2 cellular contexts compared by ENCODE assay signal in the genomic region with DNA sequence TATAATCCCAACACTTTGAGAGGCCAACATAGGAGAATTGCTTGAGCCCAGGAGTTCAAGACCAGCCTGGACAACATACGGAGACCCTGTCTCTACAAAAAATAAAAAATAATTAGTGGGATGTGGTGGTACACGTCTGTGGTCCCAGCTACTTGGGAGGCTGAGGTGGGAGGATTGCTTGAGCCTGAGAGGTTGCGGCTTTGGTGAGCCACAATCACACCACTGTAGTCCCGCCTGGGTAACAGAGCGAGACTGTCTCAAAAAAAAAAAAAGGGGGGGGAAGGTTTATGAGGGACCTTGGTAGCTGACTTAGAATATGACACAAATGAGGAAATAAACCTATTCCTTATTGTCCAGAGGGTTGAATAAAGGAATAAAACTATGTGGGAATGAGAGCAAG.
A peak's percentile ranks its signal among the peaks of the same experiment; 100 is the strongest.
TF ChIP-seq lines count a peak whose summit lies in the region.

No MANE protein-coding gene starts in this region.

TF ChIP-seq in HCT116, 20 proteins besides CTCF, POLR2A, EP300 and RAD21:
- no peak for TF ChIP-seq SIN3A (IDR thresholded peaks at IDR 0.05; ENCODE audit: low read depth)
- TF ChIP-seq, protein P1, sequence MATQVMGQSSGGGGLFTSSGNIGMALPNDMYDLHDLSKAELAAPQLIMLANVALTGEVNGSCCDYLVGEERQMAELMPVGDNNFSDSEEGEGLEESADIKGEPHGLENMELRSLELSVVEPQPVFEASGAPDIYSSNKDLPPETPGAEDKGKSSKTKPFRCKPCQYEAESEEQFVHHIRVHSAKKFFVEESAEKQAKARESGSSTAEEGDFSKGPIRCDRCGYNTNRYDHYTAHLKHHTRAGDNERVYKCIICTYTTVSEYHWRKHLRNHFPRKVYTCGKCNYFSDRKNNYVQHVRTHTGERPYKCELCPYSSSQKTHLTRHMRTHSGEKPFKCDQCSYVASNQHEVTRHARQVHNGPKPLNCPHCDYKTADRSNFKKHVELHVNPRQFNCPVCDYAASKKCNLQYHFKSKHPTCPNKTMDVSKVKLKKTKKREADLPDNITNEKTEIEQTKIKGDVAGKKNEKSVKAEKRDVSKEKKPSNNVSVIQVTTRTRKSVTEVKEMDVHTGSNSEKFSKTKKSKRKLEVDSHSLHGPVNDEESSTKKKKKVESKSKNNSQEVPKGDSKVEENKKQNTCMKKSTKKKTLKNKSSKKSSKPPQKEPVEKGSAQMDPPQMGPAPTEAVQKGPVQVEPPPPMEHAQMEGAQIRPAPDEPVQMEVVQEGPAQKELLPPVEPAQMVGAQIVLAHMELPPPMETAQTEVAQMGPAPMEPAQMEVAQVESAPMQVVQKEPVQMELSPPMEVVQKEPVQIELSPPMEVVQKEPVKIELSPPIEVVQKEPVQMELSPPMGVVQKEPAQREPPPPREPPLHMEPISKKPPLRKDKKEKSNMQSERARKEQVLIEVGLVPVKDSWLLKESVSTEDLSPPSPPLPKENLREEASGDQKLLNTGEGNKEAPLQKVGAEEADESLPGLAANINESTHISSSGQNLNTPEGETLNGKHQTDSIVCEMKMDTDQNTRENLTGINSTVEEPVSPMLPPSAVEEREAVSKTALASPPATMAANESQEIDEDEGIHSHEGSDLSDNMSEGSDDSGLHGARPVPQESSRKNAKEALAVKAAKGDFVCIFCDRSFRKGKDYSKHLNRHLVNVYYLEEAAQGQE (IDR thresholded peaks at IDR 0.05; ENCODE audit: low read depth), result no peak
- TF ChIP-seq CEBPB (IDR thresholded peaks at IDR 0.05; ENCODE audit: low read depth), result no peak
- TF ChIP-seq FOSL1 (IDR thresholded peaks at IDR 0.05; ENCODE audit: low read depth), result no peak
TF ChIP-seq in HCT116: peak in this region for 0.

TF ChIP-seq in GM12878, 131 proteins besides CTCF, POLR2A, EP300 and RAD21 (continues in another document):
- TF ChIP-seq EGR1 (IDR thresholded peaks at IDR 0.05; ENCODE audit: borderline replicate concordance in 1 of 2, low read depth in 2 of 2, low read length in 2 of 2) (no peak), SUPT20H (IDR thresholded peaks at IDR 0.05; ENCODE audit: borderline replicate concordance, control insufficient read depth, low read depth, low read length) (no peak), CEBPB (IDR thresholded peaks at IDR 0.05; ENCODE audit: borderline replicate concordance in 1 of 2, low read depth in 2 of 2, low read length in 2 of 2) (no peak), DPF2 (IDR thresholded peaks at IDR 0.05) (peak; percentile 46; the same call in 1 of the 2 replicates), RAD51 (IDR thresholded peaks at IDR 0.05) (no peak), NFIC (IDR thresholded peaks at IDR 0.05; ENCODE audit: low read depth, low read length) (peak; percentile 68), IKZF2 (IDR thresholded peaks at IDR 0.05) (peak; percentile 84 to 87), CREM (IDR thresholded peaks at IDR 0.05; ENCODE audit: low read depth) (0 out of 2 replicates have a peak, but pooled peaks have one; percentile 28), ZNF384 (IDR thresholded peaks at IDR 0.05; ENCODE audit: borderline replicate concordance, low read depth, low read length) (peak; percentile 76; the same call in 1 of the 2 replicates), BHLHE40 (IDR thresholded peaks at IDR 0.05; ENCODE audit: borderline replicate concordance in 1 of 2, low read depth in 2 of 2, low read length in 1 of 2) (peak; percentile 62 to 66; a peak in 2 of 4 replicates), ZSCAN29 (IDR thresholded peaks at IDR 0.05) (no peak), YBX1 (IDR thresholded peaks at IDR 0.05) (no peak), ATF7 (IDR thresholded peaks at IDR 0.05; ENCODE audit: low read depth) (peak; percentile 60), MEF2B (IDR thresholded peaks at IDR 0.05; ENCODE audit: partially characterized antibody, poor library complexity, severe bottlenecking) (peak; percentile 15), SMARCA5 (IDR thresholded peaks at IDR 0.05) (no peak), CBX5 (IDR thresholded peaks at IDR 0.05; ENCODE audit: low read depth) (peak; percentile 30; the same call in 1 of the 2 replicates), MTA2 (IDR thresholded peaks at IDR 0.05; ENCODE audit: low read depth) (peak; percentile 80), IKZF1 (conservative IDR thresholded peaks at IDR 0.05) (no peak; the same call in none of the 2 replicates), JUNB (IDR thresholded peaks at IDR 0.05) (no peak), TCF3 (IDR thresholded peaks at IDR 0.05; ENCODE audit: borderline replicate concordance, insufficient read depth, low read depth, low read length) (no peak), NBN (IDR thresholded peaks at IDR 0.05) (peak; percentile 63; the same call in 1 of the 2 replicates), STAT1 (conservative IDR thresholded peaks at IDR 0.05) (no peak), RBBP5 (conservative IDR thresholded peaks at IDR 0.05) (no peak), SMAD5 (IDR thresholded peaks at IDR 0.05; ENCODE audit: low read depth) (no peak), SMAD1 (IDR thresholded peaks at IDR 0.05; ENCODE audit: low read depth, partially characterized antibody) (peak; percentile 28), CHD2 (IDR thresholded peaks at IDR 0.05; ENCODE audit: borderline replicate concordance, low read depth, low read length) (no peak), FOXM1 (IDR thresholded peaks at IDR 0.05; ENCODE audit: low read depth, low read length) (0 out of 2 replicates have a peak, but pooled peaks have one; percentile 47), PAX5 (IDR thresholded peaks at IDR 0.05; ENCODE audit: borderline replicate concordance, low read depth, low read length) (peak; percentile 93), WRNIP1 (IDR thresholded peaks at IDR 0.05; ENCODE audit: borderline replicate concordance, low read depth, low read length) (no peak), FOXK2 (IDR thresholded peaks at IDR 0.05) (no peak), CBFB (IDR thresholded peaks at IDR 0.05; ENCODE audit: low read depth) (peak; percentile 79; the same call in 1 of the 2 replicates), RUNX3 (IDR thresholded peaks at IDR 0.05; ENCODE audit: low read length) (peak; percentile 97), EZH2 (IDR thresholded peaks at IDR 0.05; ENCODE audit: borderline replicate concordance, control insufficient read depth, low read depth, low read length) (no peak), BCL11A (IDR thresholded peaks at IDR 0.05; ENCODE audit: low read depth, low read length) (0 out of 2 replicates have a peak, but pooled peaks have one; percentile 11), EED (IDR thresholded peaks at IDR 0.05; ENCODE audit: low read depth) (peak; percentile 84), JUND (IDR thresholded peaks at IDR 0.05; ENCODE audit: low read depth, low read length) (no peak)
- TF ChIP-seq, protein P2, sequence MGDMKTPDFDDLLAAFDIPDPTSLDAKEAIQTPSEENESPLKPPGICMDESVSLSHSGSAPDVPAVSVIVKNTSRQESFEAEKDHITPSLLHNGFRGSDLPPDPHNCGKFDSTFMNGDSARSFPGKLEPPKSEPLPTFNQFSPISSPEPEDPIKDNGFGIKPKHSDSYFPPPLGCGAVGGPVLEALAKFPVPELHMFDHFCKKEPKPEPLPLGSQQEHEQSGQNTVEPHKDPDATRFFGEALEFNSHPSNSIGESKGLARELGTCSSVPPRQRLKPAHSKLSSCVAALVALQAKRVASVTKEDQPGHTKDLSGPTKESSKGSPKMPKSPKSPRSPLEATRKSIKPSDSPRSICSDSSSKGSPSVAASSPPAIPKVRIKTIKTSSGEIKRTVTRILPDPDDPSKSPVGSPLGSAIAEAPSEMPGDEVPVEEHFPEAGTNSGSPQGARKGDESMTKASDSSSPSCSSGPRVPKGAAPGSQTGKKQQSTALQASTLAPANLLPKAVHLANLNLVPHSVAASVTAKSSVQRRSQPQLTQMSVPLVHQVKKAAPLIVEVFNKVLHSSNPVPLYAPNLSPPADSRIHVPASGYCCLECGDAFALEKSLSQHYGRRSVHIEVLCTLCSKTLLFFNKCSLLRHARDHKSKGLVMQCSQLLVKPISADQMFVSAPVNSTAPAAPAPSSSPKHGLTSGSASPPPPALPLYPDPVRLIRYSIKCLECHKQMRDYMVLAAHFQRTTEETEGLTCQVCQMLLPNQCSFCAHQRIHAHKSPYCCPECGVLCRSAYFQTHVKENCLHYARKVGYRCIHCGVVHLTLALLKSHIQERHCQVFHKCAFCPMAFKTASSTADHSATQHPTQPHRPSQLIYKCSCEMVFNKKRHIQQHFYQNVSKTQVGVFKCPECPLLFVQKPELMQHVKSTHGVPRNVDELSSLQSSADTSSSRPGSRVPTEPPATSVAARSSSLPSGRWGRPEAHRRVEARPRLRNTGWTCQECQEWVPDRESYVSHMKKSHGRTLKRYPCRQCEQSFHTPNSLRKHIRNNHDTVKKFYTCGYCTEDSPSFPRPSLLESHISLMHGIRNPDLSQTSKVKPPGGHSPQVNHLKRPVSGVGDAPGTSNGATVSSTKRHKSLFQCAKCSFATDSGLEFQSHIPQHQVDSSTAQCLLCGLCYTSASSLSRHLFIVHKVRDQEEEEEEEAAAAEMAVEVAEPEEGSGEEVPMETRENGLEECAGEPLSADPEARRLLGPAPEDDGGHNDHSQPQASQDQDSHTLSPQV (IDR thresholded peaks at IDR 0.05), result no peak
- TF ChIP-seq, protein P3, sequence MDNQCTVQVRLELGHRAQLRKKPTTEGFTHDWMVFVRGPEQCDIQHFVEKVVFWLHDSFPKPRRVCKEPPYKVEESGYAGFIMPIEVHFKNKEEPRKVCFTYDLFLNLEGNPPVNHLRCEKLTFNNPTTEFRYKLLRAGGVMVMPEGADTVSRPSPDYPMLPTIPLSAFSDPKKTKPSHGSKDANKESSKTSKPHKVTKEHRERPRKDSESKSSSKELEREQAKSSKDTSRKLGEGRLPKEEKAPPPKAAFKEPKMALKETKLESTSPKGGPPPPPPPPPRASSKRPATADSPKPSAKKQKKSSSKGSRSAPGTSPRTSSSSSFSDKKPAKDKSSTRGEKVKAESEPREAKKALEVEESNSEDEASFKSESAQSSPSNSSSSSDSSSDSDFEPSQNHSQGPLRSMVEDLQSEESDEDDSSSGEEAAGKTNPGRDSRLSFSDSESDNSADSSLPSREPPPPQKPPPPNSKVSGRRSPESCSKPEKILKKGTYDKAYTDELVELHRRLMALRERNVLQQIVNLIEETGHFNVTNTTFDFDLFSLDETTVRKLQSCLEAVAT (IDR thresholded peaks at IDR 0.05), result peak; percentile 95
- TF ChIP-seq, protein P4, sequence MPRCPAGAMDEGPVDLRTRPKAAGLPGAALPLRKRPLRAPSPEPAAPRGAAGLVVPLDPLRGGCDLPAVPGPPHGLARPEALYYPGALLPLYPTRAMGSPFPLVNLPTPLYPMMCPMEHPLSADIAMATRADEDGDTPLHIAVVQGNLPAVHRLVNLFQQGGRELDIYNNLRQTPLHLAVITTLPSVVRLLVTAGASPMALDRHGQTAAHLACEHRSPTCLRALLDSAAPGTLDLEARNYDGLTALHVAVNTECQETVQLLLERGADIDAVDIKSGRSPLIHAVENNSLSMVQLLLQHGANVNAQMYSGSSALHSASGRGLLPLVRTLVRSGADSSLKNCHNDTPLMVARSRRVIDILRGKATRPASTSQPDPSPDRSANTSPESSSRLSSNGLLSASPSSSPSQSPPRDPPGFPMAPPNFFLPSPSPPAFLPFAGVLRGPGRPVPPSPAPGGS (IDR thresholded peaks at IDR 0.05; ENCODE audit: borderline replicate concordance, insufficient read depth, low read depth, low read length, poor library complexity, severe bottlenecking), result peak; percentile 46
- TF ChIP-seq, protein P5, sequence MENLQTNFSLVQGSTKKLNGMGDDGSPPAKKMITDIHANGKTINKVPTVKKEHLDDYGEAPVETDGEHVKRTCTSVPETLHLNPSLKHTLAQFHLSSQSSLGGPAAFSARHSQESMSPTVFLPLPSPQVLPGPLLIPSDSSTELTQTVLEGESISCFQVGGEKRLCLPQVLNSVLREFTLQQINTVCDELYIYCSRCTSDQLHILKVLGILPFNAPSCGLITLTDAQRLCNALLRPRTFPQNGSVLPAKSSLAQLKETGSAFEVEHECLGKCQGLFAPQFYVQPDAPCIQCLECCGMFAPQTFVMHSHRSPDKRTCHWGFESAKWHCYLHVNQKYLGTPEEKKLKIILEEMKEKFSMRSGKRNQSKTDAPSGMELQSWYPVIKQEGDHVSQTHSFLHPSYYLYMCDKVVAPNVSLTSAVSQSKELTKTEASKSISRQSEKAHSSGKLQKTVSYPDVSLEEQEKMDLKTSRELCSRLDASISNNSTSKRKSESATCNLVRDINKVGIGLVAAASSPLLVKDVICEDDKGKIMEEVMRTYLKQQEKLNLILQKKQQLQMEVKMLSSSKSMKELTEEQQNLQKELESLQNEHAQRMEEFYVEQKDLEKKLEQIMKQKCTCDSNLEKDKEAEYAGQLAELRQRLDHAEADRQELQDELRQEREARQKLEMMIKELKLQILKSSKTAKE (IDR thresholded peaks at IDR 0.05; ENCODE audit: low read depth, poor library complexity, severe bottlenecking), result peak; percentile 94
- TF ChIP-seq, protein P6, sequence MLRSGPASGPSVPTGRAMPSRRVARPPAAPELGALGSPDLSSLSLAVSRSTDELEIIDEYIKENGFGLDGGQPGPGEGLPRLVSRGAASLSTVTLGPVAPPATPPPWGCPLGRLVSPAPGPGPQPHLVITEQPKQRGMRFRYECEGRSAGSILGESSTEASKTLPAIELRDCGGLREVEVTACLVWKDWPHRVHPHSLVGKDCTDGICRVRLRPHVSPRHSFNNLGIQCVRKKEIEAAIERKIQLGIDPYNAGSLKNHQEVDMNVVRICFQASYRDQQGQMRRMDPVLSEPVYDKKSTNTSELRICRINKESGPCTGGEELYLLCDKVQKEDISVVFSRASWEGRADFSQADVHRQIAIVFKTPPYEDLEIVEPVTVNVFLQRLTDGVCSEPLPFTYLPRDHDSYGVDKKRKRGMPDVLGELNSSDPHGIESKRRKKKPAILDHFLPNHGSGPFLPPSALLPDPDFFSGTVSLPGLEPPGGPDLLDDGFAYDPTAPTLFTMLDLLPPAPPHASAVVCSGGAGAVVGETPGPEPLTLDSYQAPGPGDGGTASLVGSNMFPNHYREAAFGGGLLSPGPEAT (IDR thresholded peaks at IDR 0.05; ENCODE audit: low read depth), result peak; percentile 87
- TF ChIP-seq, protein P7, sequence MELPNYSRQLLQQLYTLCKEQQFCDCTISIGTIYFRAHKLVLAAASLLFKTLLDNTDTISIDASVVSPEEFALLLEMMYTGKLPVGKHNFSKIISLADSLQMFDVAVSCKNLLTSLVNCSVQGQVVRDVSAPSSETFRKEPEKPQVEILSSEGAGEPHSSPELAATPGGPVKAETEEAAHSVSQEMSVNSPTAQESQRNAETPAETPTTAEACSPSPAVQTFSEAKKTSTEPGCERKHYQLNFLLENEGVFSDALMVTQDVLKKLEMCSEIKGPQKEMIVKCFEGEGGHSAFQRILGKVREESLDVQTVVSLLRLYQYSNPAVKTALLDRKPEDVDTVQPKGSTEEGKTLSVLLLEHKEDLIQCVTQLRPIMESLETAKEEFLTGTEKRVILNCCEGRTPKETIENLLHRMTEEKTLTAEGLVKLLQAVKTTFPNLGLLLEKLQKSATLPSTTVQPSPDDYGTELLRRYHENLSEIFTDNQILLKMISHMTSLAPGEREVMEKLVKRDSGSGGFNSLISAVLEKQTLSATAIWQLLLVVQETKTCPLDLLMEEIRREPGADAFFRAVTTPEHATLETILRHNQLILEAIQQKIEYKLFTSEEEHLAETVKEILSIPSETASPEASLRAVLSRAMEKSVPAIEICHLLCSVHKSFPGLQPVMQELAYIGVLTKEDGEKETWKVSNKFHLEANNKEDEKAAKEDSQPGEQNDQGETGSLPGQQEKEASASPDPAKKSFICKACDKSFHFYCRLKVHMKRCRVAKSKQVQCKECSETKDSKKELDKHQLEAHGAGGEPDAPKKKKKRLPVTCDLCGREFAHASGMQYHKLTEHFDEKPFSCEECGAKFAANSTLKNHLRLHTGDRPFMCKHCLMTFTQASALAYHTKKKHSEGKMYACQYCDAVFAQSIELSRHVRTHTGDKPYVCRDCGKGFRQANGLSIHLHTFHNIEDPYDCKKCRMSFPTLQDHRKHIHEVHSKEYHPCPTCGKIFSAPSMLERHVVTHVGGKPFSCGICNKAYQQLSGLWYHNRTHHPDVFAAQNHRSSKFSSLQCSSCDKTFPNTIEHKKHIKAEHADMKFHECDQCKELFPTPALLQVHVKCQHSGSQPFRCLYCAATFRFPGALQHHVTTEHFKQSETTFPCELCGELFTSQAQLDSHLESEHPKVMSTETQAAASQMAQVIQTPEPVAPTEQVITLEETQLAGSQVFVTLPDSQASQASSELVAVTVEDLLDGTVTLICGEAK (IDR thresholded peaks at IDR 0.05; ENCODE audit: borderline replicate concordance), result no peak
